ENCODE assay signal across 8 cellular contexts in genomic region chr11:72103754-72104167, GRCh38. TPM values are rescaled to one million over a fixed set of nuclear protein-coding genes. Genes with fewer than 3 reads are reported as not detected.
DNase-seq lines count a peak whose midpoint lies in the region; ATAC-seq, FAIRE-seq and TF ChIP-seq lines count a peak whose summit lies in the region.

No MANE protein-coding gene starts in this region.

- H3K18ac ChIP-seq in H9 (ENCODE audit: insufficient read length, low read depth, low read length) = peak overlapping the region; percentile 43

- H3K4me1 ChIP-seq in H9 (ENCODE audit: insufficient read depth, low read length) (no peaks in the 10 kb centered on the region; the same call in 1 of the 2 replicates), right cardiac atrium (ENCODE audit: control insufficient read depth, insufficient read depth, low read length) (peaks cover 12% of the 10 kb centered on the region), small intestine (ENCODE audit: control insufficient read depth in 2 of 2, insufficient read depth in 1 of 2, low read depth in 1 of 2, low read length in 1 of 2) (peaks cover 3 to 4% of the 10 kb centered on the region in 2 donors)

- FAIRE-seq in small intestine (lab: Jason Lieb, UNC) = no peak

- no peak overlapping the region for H2BK5ac ChIP-seq in H9 (ENCODE audit: insufficient read length, low read length)

- H3K56ac ChIP-seq in H9 (ENCODE audit: insufficient read length, low read depth, low read length) = no peak overlapping the region

- no peak overlapping the region for H2BK120ac ChIP-seq in H9 (ENCODE audit: low read depth, low read length, poor library complexity, severe bottlenecking)

- H3K14ac ChIP-seq in H9 (ENCODE audit: insufficient read depth, low read length) = peak overlapping the region; percentile 55; the same call in 1 of the 2 replicates

- no peak overlapping the region for H2AFZ ChIP-seq in H9 (ENCODE audit: low read length)

- peak overlapping the region; percentile 5 for H3K4me3 ChIP-seq in right cardiac atrium (ENCODE audit: low read length)
- peak overlapping the region in 1 of 2 donors; percentile 39 for H3K4me3 ChIP-seq in small intestine (ENCODE audit: low read depth in 1 of 2, low read length in 2 of 2)

- peaks cover 7% of the 10 kb centered on the region for H3K23me2 ChIP-seq in H9 (ENCODE audit: insufficient read length, low read depth, low read length, poor library complexity, severe bottlenecking)

- H4K20me1 ChIP-seq in H9 (ENCODE audit: control insufficient read depth, insufficient read depth, insufficient read length) = peaks cover 2% of the 10 kb centered on the region

- WGBS in H9 (ENCODE audit: extremely low coverage, insufficient read length, low lambda C conversion rate) = no CpG with 5 or more reads among the region's 11 CpGs
- 78% methylated on average over 11 of the region's 11 CpGs for WGBS in right cardiac atrium
- WGBS in small intestine, 3 donors = 80 to 87% (median 83%) methylated on average over 11 of the region's 11 CpGs

- TF ChIP-seq CTCF in H9 (conservative IDR thresholded peaks at IDR 0.05) = peak; percentile 20; the same call in 2 of the 3 replicates

- H3K4ac ChIP-seq in H9 (ENCODE audit: low read depth, low read length) = no peak overlapping the region

- H4K91ac ChIP-seq in H9 (ENCODE audit: insufficient read length, low read depth, low read length) = no peak overlapping the region

- ATAC-seq in right cardiac atrium = no peak

- peak overlapping the region; percentile 4 for H4K5ac ChIP-seq in H9 (ENCODE audit: insufficient read length, low read depth, low read length)

- H3K9me3 Mint-ChIP-seq in H9 = no peaks in the 10 kb centered on the region
- no peaks in the 10 kb centered on the region for H3K9me3 Mint-ChIP-seq in activated CD4-positive, alpha-beta memory T cell treated with anti-CD3 and anti-CD28 coated beads, Interleukin-2, amount 10 ng/mL, durations not matched to agents 7 days and 5 days

- H3K27ac ChIP-seq in H9 (ENCODE audit: insufficient read length, low read depth, low read length) = peak overlapping the region; percentile 29
- H3K27ac ChIP-seq in right cardiac atrium (ENCODE audit: low read length) = peak overlapping the region; percentile 74
- H3K27ac ChIP-seq in small intestine (ENCODE audit: low read depth in 1 of 2, low read length in 1 of 2) = peak overlapping the region; percentile 81 to 88

- H3K27me3 ChIP-seq in H9 (ENCODE audit: insufficient read depth, low read length) (no peaks in the 10 kb centered on the region), right cardiac atrium (ENCODE audit: control insufficient read depth, insufficient read depth) (no peaks in the 10 kb centered on the region), small intestine (ENCODE audit: control insufficient read depth in 2 of 2, insufficient read depth in 2 of 2, low read length in 2 of 2) (no peaks in the 10 kb centered on the region)

- no peak overlapping the region for H4K8ac ChIP-seq in H9 (replicated peaks; ENCODE audit: insufficient read length, low read depth, low read length)

- H3K4me2 ChIP-seq in H9 (ENCODE audit: insufficient read depth, insufficient read length, low read length) = peak overlapping the region; percentile 24

- POLR2A ChIA-PET in activated CD4-positive, alpha-beta memory T cell treated with anti-CD3 and anti-CD28 coated beads, Interleukin-2, amount 10 ng/mL, durations not matched to agents 7 days and 5 days (lab: Charles Lee) = interaction anchor here (1.1 to 8.9 kb wide), 2 partner anchors 8 to 11 kb away, joined by 3 to 88 read pairs; partner anchors contain the start of gene ANAPC15

- H3K36me3 ChIP-seq in small intestine (ENCODE audit: control insufficient read depth in 2 of 2, insufficient read depth in 2 of 2, low read length in 2 of 2) = peaks cover 0 to 5% of the 10 kb centered on the region in 2 donors

- peak overlapping the region; percentile 50 for H3K9ac ChIP-seq in H9 (ENCODE audit: extremely low read depth, insufficient read length, low read length)

- H3K27ac Mint-ChIP-seq in H9 = peak overlapping the region; percentile 93 to 98 (median 94)
- peak overlapping the region; percentile 84 for H3K27ac Mint-ChIP-seq in activated CD4-positive, alpha-beta memory T cell treated with anti-CD3 and anti-CD28 coated beads, Interleukin-2, amount 10 ng/mL, durations not matched to agents 7 days and 5 days

- H2AK5ac ChIP-seq in H9 (ENCODE audit: insufficient read length, low read length) = no peak overlapping the region

- no peak overlapping the region for H3K23ac ChIP-seq in H9 (ENCODE audit: insufficient read length, low read depth, low read length)

- no peaks in the 10 kb centered on the region for H3K9me3 ChIP-seq in H9 (ENCODE audit: control insufficient read depth, low read depth, low read length)
- no peaks in the 10 kb centered on the region for H3K9me3 ChIP-seq in right cardiac atrium (ENCODE audit: control insufficient read depth, low read length)
- H3K9me3 ChIP-seq in small intestine (ENCODE audit: control insufficient read depth, low read depth) = no peaks in the 10 kb centered on the region

- peaks cover 4 to 43% (median 21%) of the 10 kb centered on the region in 3 experiments; a peak in 6 of 7 replicates for H3K36me3 Mint-ChIP-seq in H9 (ENCODE audit: insufficient read depth in 1 of 3, low read depth in 3 of 3)
- peaks cover 26% of the 10 kb centered on the region for H3K36me3 Mint-ChIP-seq in activated CD4-positive, alpha-beta memory T cell treated with anti-CD3 and anti-CD28 coated beads, Interleukin-2, amount 10 ng/mL, durations not matched to agents 7 days and 5 days (ENCODE audit: low read depth)

- no peaks in the 10 kb centered on the region for H3K27me3 Mint-ChIP-seq in H9 (ENCODE audit: low read depth)
- H3K27me3 Mint-ChIP-seq in activated CD4-positive, alpha-beta memory T cell treated with anti-CD3 and anti-CD28 coated beads, Interleukin-2, amount 10 ng/mL, durations not matched to agents 7 days and 5 days = no peaks in the 10 kb centered on the region

- no peak overlapping the region for H3T11ph ChIP-seq in H9 (ENCODE audit: low read length)

- intact Hi-C loops in right cardiac atrium (cut with DNase I) = no loop called here

- H2BK20ac ChIP-seq in H9 (ENCODE audit: low read depth, low read length, poor library complexity, severe bottlenecking) = no peak overlapping the region

- CTCF ChIA-PET in activated CD4-positive, alpha-beta memory T cell treated with anti-CD3 and anti-CD28 coated beads, Interleukin-2, amount 10 ng/mL, durations not matched to agents 7 days and 5 days (lab: Charles Lee) = no interaction called here

- H3K79me1 ChIP-seq in H9 (ENCODE audit: insufficient read depth, low read depth, low read length, poor library complexity, severe bottlenecking) = peaks cover 3% of the 10 kb centered on the region

- peak overlapping the region; percentile 93 for H3K4me3 Mint-ChIP-seq in H9
- peak overlapping the region; percentile 87 for H3K4me3 Mint-ChIP-seq in activated CD4-positive, alpha-beta memory T cell treated with anti-CD3 and anti-CD28 coated beads, Interleukin-2, amount 10 ng/mL, durations not matched to agents 7 days and 5 days

- peaks cover 24 to 30% of the 10 kb centered on the region in 2 experiments for H3K4me1 Mint-ChIP-seq in H9
- peaks cover 40% of the 10 kb centered on the region for H3K4me1 Mint-ChIP-seq in activated CD4-positive, alpha-beta memory T cell treated with anti-CD3 and anti-CD28 coated beads, Interleukin-2, amount 10 ng/mL, durations not matched to agents 7 days and 5 days

- H2BK15ac ChIP-seq in H9 (ENCODE audit: low read depth, low read length) = no peak overlapping the region

- DNase-seq in H9 = no peak
- no peak for DNase-seq in activated CD4-positive, alpha-beta memory T cell treated with anti-CD3 and anti-CD28 coated beads, Interleukin-2, amount 10 ng/mL, durations not matched to agents 7 days and 5 days
- DNase-seq in right cardiac atrium = no peak
- no peak for DNase-seq in small intestine
- no peak for DNase-seq in DMS 273 (lab: John Stamatoyannopoulos, UW; ENCODE audit: unreplicated experiment)
- no peak for DNase-seq in germinal center (ENCODE audit: low spot score)
- no peak for DNase-seq in NCI-H1436 treated with DMSO at 0.1 percent for 48 hours (lab: John Stamatoyannopoulos, UW)
- DNase-seq in HT-29 (ENCODE audit: low spot score) = no peak

- peaks cover 14% of the 10 kb centered on the region; the same call in 1 of the 2 replicates for H3K79me2 ChIP-seq in H9 (ENCODE audit: insufficient read depth, low read length)

- H2BK12ac ChIP-seq in H9 (ENCODE audit: insufficient read length, low read depth, low read length) = no peak overlapping the region

RNA-seq across cellular contexts. Expression of gene LAMTOR1, which starts 0.7 kb away (rescaled TPM):
- total RNA-seq in H9 (2021) (96.2 and 96.3 TPM in 2 replicates), right cardiac atrium (10 to 100 TPM; 70.7 to 88.5 (median 80.7) TPM)
- total RNA-seq in activated CD4-positive, alpha-beta memory T cell treated with anti-CD3 and anti-CD28 coated beads, Interleukin-2, amount 10 ng/mL, durations not matched to agents 7 days and 5 days = 10 to 100 TPM; 72.7 to 76.9 TPM
- polyA plus RNA-seq in right cardiac atrium (124 TPM), small intestine (100 to 1,000 TPM; 118 to 149 (median 120) TPM)
- total RNA-seq in HT-29 (2014; rRNA removed; shearing (Covaris generic)) = 143 and 161 TPM in 2 replicates

RNA-seq across cellular contexts. Expression of gene TOMT, which starts 2.0 kb away (rescaled TPM):
- total RNA-seq in H9 (2021) = not detected in 2 replicates
- not detected for total RNA-seq in activated CD4-positive, alpha-beta memory T cell treated with anti-CD3 and anti-CD28 coated beads, Interleukin-2, amount 10 ng/mL, durations not matched to agents 7 days and 5 days
- not detected for total RNA-seq in right cardiac atrium
- polyA plus RNA-seq in right cardiac atrium = not detected
- not detected for polyA plus RNA-seq in small intestine
- 0.08 TPM in 1 of 2 replicates, not detected in the other for total RNA-seq in HT-29 (2014; rRNA removed; shearing (Covaris generic))

RNA-seq across cellular contexts. Expression of gene ANAPC15, which starts 8.7 kb away (rescaled TPM):
- total RNA-seq in H9 (2021) (72.6 and 79.3 TPM in 2 replicates), right cardiac atrium (10 to 100 TPM; 36.3 to 50.1 (median 40.0) TPM)
- 10 to 100 TPM; 53.0 to 58.7 TPM for total RNA-seq in activated CD4-positive, alpha-beta memory T cell treated with anti-CD3 and anti-CD28 coated beads, Interleukin-2, amount 10 ng/mL, durations not matched to agents 7 days and 5 days
- polyA plus RNA-seq in right cardiac atrium (77.7 TPM), small intestine (10 to 100 TPM; 62.7 to 83.0 (median 68.7) TPM)
- total RNA-seq in HT-29 (2014; rRNA removed; shearing (Covaris generic)) = 81.1 and 85.9 TPM in 2 replicates

RNA-seq across cellular contexts. Expression of gene LRRC51, which starts 23.1 kb away (rescaled TPM):
- total RNA-seq in H9 (2021) (3.1 and 6.4 TPM in 2 replicates), right cardiac atrium (1 to 10 TPM; 3.8 to 5.5 (median 4.9) TPM)
- 1 to 10 TPM; 5.9 to 7.1 TPM for total RNA-seq in activated CD4-positive, alpha-beta memory T cell treated with anti-CD3 and anti-CD28 coated beads, Interleukin-2, amount 10 ng/mL, durations not matched to agents 7 days and 5 days
- polyA plus RNA-seq in right cardiac atrium (3.8 TPM), small intestine (1 to 10 TPM; 3.8 to 5.9 (median 5.3) TPM)
- total RNA-seq in HT-29 (2014; rRNA removed; shearing (Covaris generic)) = 26.4 and 33.5 TPM in 2 replicates

RNA-seq across cellular contexts. Expression of gene NUMA1, which starts 23.4 kb away (rescaled TPM):
- total RNA-seq in H9 (2021) = 127 and 136 TPM in 2 replicates
- 100 to 1,000 TPM; 200 to 201 TPM for total RNA-seq in activated CD4-positive, alpha-beta memory T cell treated with anti-CD3 and anti-CD28 coated beads, Interleukin-2, amount 10 ng/mL, durations not matched to agents 7 days and 5 days
- total RNA-seq in right cardiac atrium = 100 to 1,000 TPM in 3 of 4 donors, 10 to 100 TPM in 1; 75.8 to 125 (median 102) TPM
- polyA plus RNA-seq in right cardiac atrium = 104 TPM
- polyA plus RNA-seq in small intestine = 100 to 1,000 TPM in 2 of 3 donors, 10 to 100 TPM in 1; 68.1 to 121 (median 117) TPM
- 214 and 241 TPM in 2 replicates for total RNA-seq in HT-29 (2014; rRNA removed; shearing (Covaris generic))

Comparison
In these comparisons a context has a peak if more than half of its experiments do, and no peak if none do; other contexts are left out.
1. H3K27ac ChIP-seq: peak in every context shown above with its lines; median percentile 84 in small intestine; 74 in right cardiac atrium; 29 in H9.